In the genomic region with DNA sequence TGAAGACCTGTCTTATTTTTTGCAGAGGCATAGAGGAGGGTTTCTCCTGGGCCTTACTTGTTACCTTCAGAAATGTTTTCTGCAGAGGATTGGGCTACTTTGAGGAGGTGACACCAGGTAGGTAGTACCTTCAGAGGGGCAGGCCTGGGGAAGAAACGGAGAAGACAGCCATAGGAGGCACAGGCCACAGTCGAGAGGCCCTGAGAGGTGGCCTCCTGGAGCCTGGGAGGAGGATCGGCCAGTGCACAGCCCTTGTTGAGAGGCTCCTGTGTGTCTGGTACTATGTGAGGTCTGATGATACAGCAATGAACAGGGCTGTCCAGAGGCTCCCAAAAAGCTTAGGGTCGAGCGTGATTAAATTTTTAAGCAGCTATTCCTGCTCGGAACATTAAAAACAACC, we compare ENCODE assay signal across 26 cellular contexts. TPM values are rescaled to one million over a fixed set of nuclear protein-coding genes. Genes with fewer than 3 reads are reported as not detected.
DNase-seq lines count a peak whose midpoint lies in the region; ATAC-seq and TF ChIP-seq lines count a peak whose summit lies in the region.
"Had no signal": no experiment of that assay in that cellular context is flagged by ENCODE, and none has a peak within 500 bp of the region (broad histone marks: within the 10 kb centered on the region; RNA-seq: fewer than 3 reads in every experiment).

No MANE protein-coding gene starts in this region.

- H3K4me1 Mint-ChIP-seq in GM23338, result peaks cover 34% of the 10 kb centered on the region
- H3K4me1 Mint-ChIP-seq in effector memory CD8-positive, alpha-beta T cell (ENCODE audit: low read depth in 2 of 2), result peaks cover 31 to 33% of the 10 kb centered on the region in 2 donors
- peaks cover 2% of the 10 kb centered on the region for H3K4me1 Mint-ChIP-seq in progenitor cell of endocrine pancreas (ENCODE audit: low read depth)

- ATAC-seq in GM23338, result no peak
- no peak for ATAC-seq in IMR-90 (ENCODE audit: low read depth)
- no peak for ATAC-seq in effector memory CD8-positive, alpha-beta T cell (replicated peaks)
- ATAC-seq in HG03135 (IDR thresholded peaks at IDR 0.05; ENCODE audit: unreplicated experiment), result no peak
- ATAC-seq: naive thymus-derived CD8-positive, alpha-beta T cell; pancreas; right cardiac atrium; stimulated activated memory B cell treated with anti-CD40 and anti-IgM and Interleukin-4, amounts not matched to agents 10 μg/mL and 1 μg/mL and 100 μg/mL, for 72 hours had no signal

- DNase-seq in GM23338 (ENCODE audit: low spot score) (no peak), IMR-90 (no peak), progenitor cell of endocrine pancreas (ENCODE audit: low spot score, unreplicated experiment) (no peak), cardiac septum (ENCODE audit: low spot score) (no peak)
- no peak for DNase-seq in effector memory CD8-positive, alpha-beta T cell
- no peak for DNase-seq in stimulated activated CD4-positive, alpha-beta T cell treated with anti-CD3 and anti-CD28 coated beads, Interleukin-2, amount 100 ng/mL, for 48 hours
- DNase-seq: activated CD4-positive, alpha-beta T cell treated with anti-CD3 and anti-CD28 coated beads for 4 hours; cerebellar nuclear complex; GM23248; islet precursor cell; left ventricle myocardium inferior; midbrain; naive thymus-derived CD8-positive, alpha-beta T cell; NCI-H1694; NCI-H2171; NCI-H524 treated with DMSO at 0.1 percent for 48 hours; pancreas; PC-9; right cardiac atrium; SHP77 treated with DMSO at 0.1 percent for 48 hours; stimulated activated CD4-positive, alpha-beta T cell treated with anti-CD3 and anti-CD28 coated beads, Interleukin-12 subunit alpha, Interleukin-12 subunit beta, amount 100 ng/mL, for 4 hours; stimulated activated CD4-positive, alpha-beta T cell treated with anti-CD3 and anti-CD28 coated beads, Interleukin-4, amount 100 ng/mL, for 24 hours; upper lobe of left lung had no signal

- H2BK120ac ChIP-seq in IMR-90 (ENCODE audit: low read depth, low read length), result no peak overlapping the region

- H3K9me2 ChIP-seq in GM23338 (ENCODE audit: insufficient read depth), result no peaks in the 10 kb centered on the region

- no peaks in the 10 kb centered on the region for H3K27me3 ChIP-seq in GM23338 (ENCODE audit: insufficient read depth)
- H3K27me3 ChIP-seq in IMR-90 (ENCODE audit: control insufficient read depth, insufficient read depth, low read length), result no peaks in the 10 kb centered on the region
- H3K27me3 ChIP-seq: pancreas, upper lobe of left lung had no signal

- BruUV-seq in IMR-90 (replicated peaks; lab: Mats Ljungman, UMichigan), result no TSS peak

- no peak overlapping the region for H3K18ac ChIP-seq in IMR-90 (ENCODE audit: low read depth, low read length)

- H3K4me3 Mint-ChIP-seq in GM23338 (no peak overlapping the region; the same call in 2 of the 3 replicates), progenitor cell of endocrine pancreas (ENCODE audit: low read depth) (no peak overlapping the region)
- no peak overlapping the region for H3K4me3 Mint-ChIP-seq in effector memory CD8-positive, alpha-beta T cell
- H3K4me3 Mint-ChIP-seq: activated naive CD8-positive, alpha-beta T cell; naive thymus-derived CD8-positive, alpha-beta T cell; stimulated activated memory B cell treated with anti-CD40 and anti-IgM and Interleukin-4, amounts not matched to agents 10 μg/mL and 1 μg/mL and 100 μg/mL, for 72 hours had no signal

- H3K9me3 Mint-ChIP-seq in GM23338, result no peaks in the 10 kb centered on the region
- no peaks in the 10 kb centered on the region for H3K9me3 Mint-ChIP-seq in effector memory CD8-positive, alpha-beta T cell
- H3K9me3 Mint-ChIP-seq in progenitor cell of endocrine pancreas (ENCODE audit: low read depth), result no peaks in the 10 kb centered on the region
- H3K9me3 Mint-ChIP-seq: naive thymus-derived CD8-positive, alpha-beta T cell; stimulated activated memory B cell treated with anti-CD40 and anti-IgM and Interleukin-4, amounts not matched to agents 10 μg/mL and 1 μg/mL and 100 μg/mL, for 72 hours had no signal

- H4K8ac ChIP-seq in IMR-90 (ENCODE audit: low read depth in 2 of 2, low read length in 2 of 2), result no peak overlapping the region

- TF ChIP-seq CTCF in GM23338 (conservative IDR thresholded peaks at IDR 0.05; ENCODE audit: low read depth in 2 of 2), result no peak
- TF ChIP-seq CTCF in IMR-90 (conservative IDR thresholded peaks at IDR 0.05; ENCODE audit: low read depth, low read length), result no peak
- TF ChIP-seq CTCF in progenitor cell of endocrine pancreas (IDR thresholded peaks at IDR 0.05; ENCODE audit: unreplicated experiment), result no peak

- peaks cover 35% of the 10 kb centered on the region for H3K9me1 ChIP-seq in IMR-90 (ENCODE audit: insufficient read depth, low read length)

- no peak overlapping the region for H3K9ac ChIP-seq in IMR-90 (ENCODE audit: low read depth, low read length)
- H3K9ac ChIP-seq: GM23248 had no signal

- no peak overlapping the region for H2AK9ac ChIP-seq in IMR-90 (replicated peaks; ENCODE audit: low read depth, low read length, poor library complexity)

- H3K27ac Mint-ChIP-seq in GM23338 (peak overlapping the region; percentile 54), progenitor cell of endocrine pancreas (peak overlapping the region; percentile 19)
- peak overlapping the region; percentile 44 to 80 for H3K27ac Mint-ChIP-seq in effector memory CD8-positive, alpha-beta T cell
- H3K27ac Mint-ChIP-seq: activated naive CD8-positive, alpha-beta T cell had no signal

- H2BK5ac ChIP-seq in IMR-90 (ENCODE audit: low read depth, low read length, poor library complexity, severe bottlenecking), result no peak overlapping the region

- no peak overlapping the region for H3K27ac ChIP-seq in GM23338 (ENCODE audit: low read depth)
- no peak overlapping the region for H3K27ac ChIP-seq in IMR-90 (ENCODE audit: insufficient read depth, low read length)
- H3K27ac ChIP-seq: left ventricle myocardium inferior had no signal

- no peak overlapping the region for H3K4me2 ChIP-seq in GM23338
- no peak overlapping the region for H3K4me2 ChIP-seq in IMR-90 (ENCODE audit: low read depth, low read length)

- H3K27me3 Mint-ChIP-seq in GM23338 (ENCODE audit: insufficient read depth, low read depth, poor library complexity) (peaks cover 7% of the 10 kb centered on the region), progenitor cell of endocrine pancreas (no peaks in the 10 kb centered on the region)
- no peaks in the 10 kb centered on the region for H3K27me3 Mint-ChIP-seq in effector memory CD8-positive, alpha-beta T cell
- H3K27me3 Mint-ChIP-seq: activated naive CD8-positive, alpha-beta T cell; naive thymus-derived CD8-positive, alpha-beta T cell; stimulated activated memory B cell treated with anti-CD40 and anti-IgM and Interleukin-4, amounts not matched to agents 10 μg/mL and 1 μg/mL and 100 μg/mL, for 72 hours had no signal

- H2BK15ac ChIP-seq in IMR-90 (ENCODE audit: low read depth, low read length), result no peak overlapping the region

- H4K5ac ChIP-seq in IMR-90 (ENCODE audit: low read depth, low read length), result no peak overlapping the region

- no peak overlapping the region for H3K14ac ChIP-seq in IMR-90 (replicated peaks; ENCODE audit: low read depth, low read length)

- peaks cover 41 to 84% of the 10 kb centered on the region in 2 experiments for H3K79me1 ChIP-seq in IMR-90 (ENCODE audit: low read depth in 1 of 2, low read length in 2 of 2)

- H3K4me3 ChIP-seq in GM23338 (no peak overlapping the region), IMR-90 (ENCODE audit: insufficient read depth, low read depth, low read length) (no peak overlapping the region)
- H3K4me3 ChIP-seq: GM23248, left ventricle myocardium inferior, pancreas, PC-9, upper lobe of left lung had no signal

- H3K79me2 ChIP-seq in GM23338 (replicated peaks; ENCODE audit: insufficient read depth), result peaks cover 35% of the 10 kb centered on the region

- no peak overlapping the region for H3K23ac ChIP-seq in IMR-90 (ENCODE audit: low read depth, low read length)

- H2BK20ac ChIP-seq in IMR-90 (ENCODE audit: low read depth, low read length), result no peak overlapping the region

- in situ Hi-C loops in IMR-90 (cut with MboI; ENCODE audit: low sequenced_read_pairs), result no loop called here

- no peaks in the 10 kb centered on the region for H3K9me3 ChIP-seq in IMR-90 (ENCODE audit: control insufficient read depth, insufficient read depth, low read length)
- H3K9me3 ChIP-seq: left ventricle myocardium inferior, pancreas, upper lobe of left lung had no signal

- no peak overlapping the region for H2AFZ ChIP-seq in GM23338
- no peak overlapping the region for H2AFZ ChIP-seq in IMR-90 (replicated peaks; ENCODE audit: low read length, poor library complexity)
- H2AFZ ChIP-seq: GM23248, PC-9 had no signal

- intact Hi-C loops in IMR-90 (cut with micrococcal nuclease) (no loop called here), cardiac septum (cut with DNase I) (no loop called here)

- POLR2A ChIA-PET in IMR-90 (lab: Charles Lee; ENCODE audit: unreplicated experiment), result no interaction called here

- peaks cover 19% of the 10 kb centered on the region for H3K4me1 ChIP-seq in GM23338 (ENCODE audit: insufficient read depth)
- peaks cover 4% of the 10 kb centered on the region for H3K4me1 ChIP-seq in IMR-90 (ENCODE audit: control insufficient read depth, insufficient read depth, low read length)

- no peak overlapping the region for H3K4ac ChIP-seq in IMR-90 (ENCODE audit: low read depth, low read length)

- dilution Hi-C loops in IMR-90 (cut with HindIII; ENCODE audit: low sequenced_read_pairs, unreplicated experiment), result no loop called here

- WGBS in IMR-90 (ENCODE audit: extremely low coverage in 2 of 2, insufficient read length in 1 of 2), 2 experiments, result 80% methylated on average over 1 of the region's 6 CpGs; no CpG with 5 or more reads in 1 of the 2 experiments

- H4K20me1 ChIP-seq in GM23338 (replicated peaks; ENCODE audit: insufficient read depth) (peaks cover 34% of the 10 kb centered on the region), IMR-90 (ENCODE audit: insufficient read depth, low read length) (peaks cover 61% of the 10 kb centered on the region)

- TF ChIP-seq POLR2A in IMR-90 (IDR thresholded peaks at IDR 0.05; ENCODE audit: low read depth, low read length), result no peak

- H2AK5ac ChIP-seq in IMR-90 (ENCODE audit: low read depth, low read length), result 0 out of 2 replicates have a peak overlapping the region, but pooled peaks have one; percentile 1

- H3K36me3 Mint-ChIP-seq in GM23338 (ENCODE audit: low read depth), result peaks cover 43% of the 10 kb centered on the region
- peaks cover 81% of the 10 kb centered on the region for H3K36me3 Mint-ChIP-seq in effector memory CD8-positive, alpha-beta T cell (ENCODE audit: insufficient read depth)
- H3K36me3 Mint-ChIP-seq in progenitor cell of endocrine pancreas (ENCODE audit: insufficient read depth), result peaks cover 11% of the 10 kb centered on the region

- H3K56ac ChIP-seq in IMR-90 (ENCODE audit: extremely low read depth, insufficient read depth, low read length), result no peak overlapping the region

- CTCF ChIA-PET in IMR-90 (lab: Yijun Ruan, JAX), result no interaction called here

- peaks cover 16% of the 10 kb centered on the region; the same call in 1 of the 2 replicates for H3K36me3 ChIP-seq in GM23338 (ENCODE audit: insufficient read depth)
- peaks cover 28% of the 10 kb centered on the region for H3K36me3 ChIP-seq in IMR-90 (ENCODE audit: control insufficient read depth, insufficient read depth, low read length)

- TF ChIP-seq RAD21 in IMR-90 (IDR thresholded peaks at IDR 0.05; ENCODE audit: low read length), result no peak

- H3F3A ChIP-seq in GM23338 (replicated peaks; ENCODE audit: low read depth), result 0 out of 2 replicates have a peak, but pooled peaks cover under 1% of the 10 kb centered on the region

- no peak overlapping the region for H4K91ac ChIP-seq in IMR-90 (ENCODE audit: insufficient read depth, low read depth, low read length)

RNA-seq across cellular contexts. Expression of gene GTPBP1, which starts 11.5 kb away (rescaled TPM):
- 79.9 and 88.4 TPM in 2 replicates for total RNA-seq in GM23338 (2014; rRNA removed; shearing (Covaris generic))
- polyA plus RNA-seq in GM23338 (2016; fragmentation: Nextera tagmentation; extraction: Ambion mirVana) (27.2 and 31.0 TPM in 2 replicates), IMR-90 (2012; rRNA removed) (24.9 and 29.5 TPM in 2 replicates)
- total RNA-seq in IMR-90 (2012; rRNA removed) (12.4 and 21.4 TPM in 2 replicates), progenitor cell of endocrine pancreas (64.0 and 64.9 TPM in 2 replicates), cardiac septum (34.3 TPM)
- polyA plus RNA-seq in IMR-90 (2012; cell fraction: cytosol; rRNA removed), result 11.2 and 16.9 TPM in 2 replicates
- 63.4 and 70.2 TPM in 2 replicates for polyA plus RNA-seq in IMR-90 (2012; cell fraction: nucleus; rRNA removed; ENCODE audit: low replicate concordance)

RNA-seq across cellular contexts. Expression of gene JOSD1, which starts 16.5 kb away (rescaled TPM):
- 16.1 and 19.7 TPM in 2 replicates for total RNA-seq in GM23338 (2014; rRNA removed; shearing (Covaris generic))
- polyA plus RNA-seq in GM23338 (2016; fragmentation: Nextera tagmentation; extraction: Ambion mirVana) (4.6 and 5.5 TPM in 2 replicates), IMR-90 (2012; rRNA removed) (28.2 and 30.2 TPM in 2 replicates)
- total RNA-seq in IMR-90 (2012; rRNA removed) (32.5 and 35.8 TPM in 2 replicates), progenitor cell of endocrine pancreas (40.6 and 46.3 TPM in 2 replicates), cardiac septum (24.0 TPM)
- 16.3 and 22.1 TPM in 2 replicates for polyA plus RNA-seq in IMR-90 (2012; cell fraction: cytosol; rRNA removed)
- polyA plus RNA-seq in IMR-90 (2012; cell fraction: nucleus; rRNA removed; ENCODE audit: low replicate concordance), result 36.9 and 86.4 TPM in 2 replicates

RNA-seq across cellular contexts. Expression of gene TOMM22, which starts 35.5 kb away (rescaled TPM):
- total RNA-seq in GM23338 (2014; rRNA removed; shearing (Covaris generic)), result 84.0 and 87.0 TPM in 2 replicates
- polyA plus RNA-seq in GM23338 (2016; fragmentation: Nextera tagmentation; extraction: Ambion mirVana), result 125 and 131 TPM in 2 replicates
- total RNA-seq in IMR-90 (2012; rRNA removed), result 78.0 and 139 TPM in 2 replicates
- polyA plus RNA-seq in IMR-90 (2012; rRNA removed), result 31.9 and 38.7 TPM in 2 replicates
- polyA plus RNA-seq in IMR-90 (2012; cell fraction: cytosol; rRNA removed), result 23.3 and 33.4 TPM in 2 replicates
- polyA plus RNA-seq in IMR-90 (2012; cell fraction: nucleus; rRNA removed; ENCODE audit: low replicate concordance), result 3.9 and 15.0 TPM in 2 replicates
- total RNA-seq in progenitor cell of endocrine pancreas, result 68.7 and 76.5 TPM in 2 replicates
- 55.7 TPM for total RNA-seq in cardiac septum

RNA-seq across cellular contexts. Expression of gene SUN2, which starts 38.6 kb away (rescaled TPM):
- 12.6 and 17.6 TPM in 2 replicates for total RNA-seq in GM23338 (2014; rRNA removed; shearing (Covaris generic))
- polyA plus RNA-seq in GM23338 (2016; fragmentation: Nextera tagmentation; extraction: Ambion mirVana) (7.2 and 8.2 TPM in 2 replicates), IMR-90 (2012; rRNA removed) (50.0 and 57.3 TPM in 2 replicates)
- total RNA-seq in IMR-90 (2012; rRNA removed) (25.6 and 27.8 TPM in 2 replicates), progenitor cell of endocrine pancreas (61.8 and 66.1 TPM in 2 replicates), cardiac septum (130 TPM)
- polyA plus RNA-seq in IMR-90 (2012; cell fraction: cytosol; rRNA removed), result 42.6 and 49.1 TPM in 2 replicates
- polyA plus RNA-seq in IMR-90 (2012; cell fraction: nucleus; rRNA removed; ENCODE audit: low replicate concordance), result 32.0 and 72.8 TPM in 2 replicates
